ENCODE assay signal across 23 cellular contexts in the genomic region with DNA sequence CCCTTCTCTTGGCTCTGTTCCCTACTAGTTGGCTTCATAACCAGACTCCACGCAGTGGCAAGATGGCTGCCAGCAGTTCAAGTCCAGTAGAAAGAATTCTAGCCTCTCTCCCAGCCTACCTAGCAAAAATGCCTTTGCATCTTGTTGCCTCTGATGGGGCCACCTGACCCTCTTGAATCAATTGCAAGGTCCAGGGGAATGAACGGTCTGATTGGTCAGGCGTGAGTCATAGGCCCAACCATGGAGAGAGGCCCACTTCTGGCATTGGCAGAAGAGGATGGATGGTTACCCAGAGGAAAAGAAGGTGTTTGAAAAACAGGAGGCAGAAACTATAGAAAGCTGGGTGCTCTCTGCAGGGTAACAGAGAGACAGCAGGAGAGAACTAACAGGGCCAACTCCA.
A peak's percentile ranks its signal among the peaks of the same experiment; 100 is the strongest.
DNase-seq lines count a peak whose midpoint lies in the region; ATAC-seq and TF ChIP-seq lines count a peak whose summit lies in the region.
"Had no signal": no experiment of that assay in that cellular context is flagged by ENCODE, and none has a peak within 500 bp of the region (broad histone marks: within the 10 kb centered on the region; RNA-seq: fewer than 3 reads in every experiment).

No MANE protein-coding gene starts in this region.

- DNase-seq in ELR (ENCODE audit: low read depth): peak; percentile 26
- peak; percentile 18 for DNase-seq in IMR-90
- DNase-seq in RPMI7951 (ENCODE audit: low read depth): peak; percentile 18
- DNase-seq in kidney tubule cell (ENCODE audit: low spot score): peak; percentile 51
- no peak for DNase-seq in T-helper 2 cell
- DNase-seq in NCI-H2171 treated with DMSO at 0.1 percent for 48 hours (lab: John Stamatoyannopoulos, UW): no peak
- no peak for DNase-seq in thyroid gland
- DNase-seq in T-helper 2 cell treated with Interferon-gamma antibody and Interleukin-4, amounts not matched to agents 5 μg/mL and 100 μg/mL, for 36 hours (ENCODE audit: low spot score): no peak
- DNase-seq: CD4-positive, CD25-positive, alpha-beta regulatory T cell; DMS79 treated with DMSO at 0.1 percent for 48 hours; H7; HFFc6; Karpas-422; NCI-H1105 treated with DMSO at 0.1 percent for 48 hours; NCI-H146; NCI-H1930; NCI-H2107; NCI-H446; NCI-H524 treated with DMSO at 0.1 percent for 48 hours; NCI-H82; SHP77 treated with DMSO at 0.1 percent for 48 hours; T-helper 1 cell had no signal

- H3K4me1 ChIP-seq in IMR-90 (ENCODE audit: control insufficient read depth, insufficient read depth, low read length) (no peaks in the 10 kb centered on the region; the same call in 1 of the 2 replicates), thyroid gland (no peaks in the 10 kb centered on the region)

- no peak for ATAC-seq in IMR-90 (ENCODE audit: low read depth)

- no peak overlapping the region for H3K9ac ChIP-seq in IMR-90 (ENCODE audit: low read depth, low read length)

- H3K9me1 ChIP-seq in IMR-90 (ENCODE audit: insufficient read depth, low read length): no peaks in the 10 kb centered on the region

- H3K4me3 ChIP-seq in IMR-90 (ENCODE audit: insufficient read depth, low read depth, low read length) (no peak overlapping the region), thyroid gland (replicated peaks in 1 of 3) (no peak overlapping the region)

- TF ChIP-seq CTCF in IMR-90 (conservative IDR thresholded peaks at IDR 0.05; ENCODE audit: low read depth, low read length) (no peak), thyroid gland (IDR thresholded peaks at IDR 0.05) (no peak)

- no peak for TF ChIP-seq RAD21 in IMR-90 (IDR thresholded peaks at IDR 0.05; ENCODE audit: low read length)

- no peak overlapping the region for H3K27ac Mint-ChIP-seq in T-helper 2 cell treated with Interferon-gamma antibody and Interleukin-4, amounts not matched to agents 5 μg/mL and 100 μg/mL, for 36 hours
- H3K27ac Mint-ChIP-seq: CD4-positive, CD25-positive, alpha-beta regulatory T cell; HFFc6 had no signal

- no peaks in the 10 kb centered on the region for H3K4me1 Mint-ChIP-seq in T-helper 2 cell treated with Interferon-gamma antibody and Interleukin-4, amounts not matched to agents 5 μg/mL and 100 μg/mL, for 36 hours (ENCODE audit: low read depth)

- no peak overlapping the region for H3K23ac ChIP-seq in IMR-90 (ENCODE audit: low read depth, low read length)

- no peak overlapping the region for H2BK5ac ChIP-seq in IMR-90 (ENCODE audit: low read depth, low read length, poor library complexity, severe bottlenecking)

- H2AK9ac ChIP-seq in IMR-90 (replicated peaks; ENCODE audit: low read depth, low read length, poor library complexity): no peak overlapping the region

- H3K4me2 ChIP-seq in IMR-90 (ENCODE audit: low read depth, low read length): no peak overlapping the region

- dilution Hi-C loops in IMR-90 (cut with HindIII; ENCODE audit: low sequenced_read_pairs, unreplicated experiment): no loop called here

- H3K27me3 ChIP-seq in IMR-90 (ENCODE audit: control insufficient read depth, insufficient read depth, low read length) (peaks cover 2% of the 10 kb centered on the region; the same call in 1 of the 2 replicates), thyroid gland (no peaks in the 10 kb centered on the region)

- H2BK120ac ChIP-seq in IMR-90 (ENCODE audit: low read depth, low read length): no peak overlapping the region

- H3K36me3 ChIP-seq in IMR-90 (ENCODE audit: control insufficient read depth, insufficient read depth, low read length) (no peaks in the 10 kb centered on the region), thyroid gland (no peaks in the 10 kb centered on the region)

- H2BK15ac ChIP-seq in IMR-90 (ENCODE audit: low read depth, low read length): no peak overlapping the region

- no CpG with 5 or more reads among the region's 3 CpGs for WGBS in IMR-90 (ENCODE audit: extremely low coverage in 2 of 2, insufficient read length in 1 of 2), 2 experiments
- 66 to 84% methylated on average over 3 of the region's 3 CpGs for WGBS in thyroid gland, 2 donors

- POLR2A ChIA-PET in IMR-90 (lab: Charles Lee; ENCODE audit: unreplicated experiment): no interaction called here

- H3K27ac ChIP-seq in IMR-90 (ENCODE audit: insufficient read depth, low read length) (no peak overlapping the region), thyroid gland (no peak overlapping the region)
- H3K27ac ChIP-seq: HL-60 had no signal

- H4K5ac ChIP-seq in IMR-90 (ENCODE audit: low read depth, low read length): no peak overlapping the region

- no peak overlapping the region for H3K18ac ChIP-seq in IMR-90 (ENCODE audit: low read depth, low read length)

- no peak overlapping the region for H2AK5ac ChIP-seq in IMR-90 (ENCODE audit: low read depth, low read length)

- H3K27me3 Mint-ChIP-seq in T-helper 2 cell treated with Interferon-gamma antibody and Interleukin-4, amounts not matched to agents 5 μg/mL and 100 μg/mL, for 36 hours (ENCODE audit: low read depth): no peaks in the 10 kb centered on the region
- H3K27me3 Mint-ChIP-seq: CD4-positive, CD25-positive, alpha-beta regulatory T cell had no signal

- no peaks in the 10 kb centered on the region for H3K9me3 ChIP-seq in IMR-90 (ENCODE audit: control insufficient read depth, insufficient read depth, low read length)
- H3K9me3 ChIP-seq in thyroid gland: no peaks in the 10 kb centered on the region

- H3K4ac ChIP-seq in IMR-90 (ENCODE audit: low read depth, low read length): no peak overlapping the region

- TF ChIP-seq POLR2A in IMR-90 (IDR thresholded peaks at IDR 0.05; ENCODE audit: low read depth, low read length) (no peak), thyroid gland (IDR thresholded peaks at IDR 0.05) (no peak)

- intact Hi-C loops in IMR-90 (cut with micrococcal nuclease): loop anchor here (10.0 kb wide), 1 partner anchor 1439 kb away; no protein-coding TSS in a partner anchor
- intact Hi-C loops in thyroid gland (cut with DNase I): no loop called here

- CTCF ChIA-PET in IMR-90 (lab: Yijun Ruan, JAX): no interaction called here

- H3K79me1 ChIP-seq in IMR-90 (ENCODE audit: low read depth in 1 of 2, low read length in 2 of 2): no peaks in the 10 kb centered on the region

- in situ Hi-C loops in IMR-90 (cut with MboI; ENCODE audit: low sequenced_read_pairs): no loop called here

- H4K91ac ChIP-seq in IMR-90 (ENCODE audit: insufficient read depth, low read depth, low read length): no peak overlapping the region

- H3K14ac ChIP-seq in IMR-90 (replicated peaks; ENCODE audit: low read depth, low read length): no peak overlapping the region

- peak overlapping the region; percentile 12 for H2AFZ ChIP-seq in IMR-90 (replicated peaks; ENCODE audit: low read length, poor library complexity)

- no peak overlapping the region for H4K8ac ChIP-seq in IMR-90 (ENCODE audit: low read depth in 2 of 2, low read length in 2 of 2)

- no peak overlapping the region for H3K4me3 Mint-ChIP-seq in T-helper 2 cell treated with Interferon-gamma antibody and Interleukin-4, amounts not matched to agents 5 μg/mL and 100 μg/mL, for 36 hours
- H3K4me3 Mint-ChIP-seq: CD4-positive, CD25-positive, alpha-beta regulatory T cell; HFFc6 had no signal

- H2BK20ac ChIP-seq in IMR-90 (ENCODE audit: low read depth, low read length): no peak overlapping the region

- H4K20me1 ChIP-seq in IMR-90 (ENCODE audit: insufficient read depth, low read length): no peaks in the 10 kb centered on the region

- BruUV-seq in IMR-90 (replicated peaks; lab: Mats Ljungman, UMichigan): no TSS peak

- no peaks in the 10 kb centered on the region for H3K36me3 Mint-ChIP-seq in T-helper 2 cell treated with Interferon-gamma antibody and Interleukin-4, amounts not matched to agents 5 μg/mL and 100 μg/mL, for 36 hours (ENCODE audit: low read depth)
- H3K36me3 Mint-ChIP-seq: CD4-positive, CD25-positive, alpha-beta regulatory T cell had no signal

- no peak overlapping the region for H3K56ac ChIP-seq in IMR-90 (ENCODE audit: extremely low read depth, insufficient read depth, low read length)

- H3K9me3 Mint-ChIP-seq in T-helper 2 cell treated with Interferon-gamma antibody and Interleukin-4, amounts not matched to agents 5 μg/mL and 100 μg/mL, for 36 hours: no peaks in the 10 kb centered on the region
- H3K9me3 Mint-ChIP-seq: HFFc6 had no signal

TF ChIP-seq in IMR-90, 13 proteins besides CTCF, POLR2A, EP300 and RAD21:
- TF ChIP-seq RCOR1 (IDR thresholded peaks at IDR 0.05; ENCODE audit: insufficient replicate concordance, low read length) (no peak), SMC3 (IDR thresholded peaks at IDR 0.05; ENCODE audit: low read depth, low read length) (no peak), MAFK (IDR thresholded peaks at IDR 0.05; ENCODE audit: low read depth, low read length) (no peak), CEBPB (IDR thresholded peaks at IDR 0.05; ENCODE audit: low read depth, low read length) (no peak), NFE2L2 (IDR thresholded peaks at IDR 0.05; ENCODE audit: low read depth, low read length) (no peak), RFX5 (IDR thresholded peaks at IDR 0.05; ENCODE audit: low read depth, low read length) (no peak), CHD1 (IDR thresholded peaks at IDR 0.05; ENCODE audit: low read depth, low read length) (no peak), MAZ (IDR thresholded peaks at IDR 0.05; ENCODE audit: borderline replicate concordance, low read depth, low read length) (no peak), FOS (IDR thresholded peaks at IDR 0.05; ENCODE audit: low read depth, low read length) (no peak), BHLHE40 (IDR thresholded peaks at IDR 0.05; ENCODE audit: low read depth, low read length) (no peak), MXI1 (IDR thresholded peaks at IDR 0.05; ENCODE audit: borderline replicate concordance, low read depth, low read length) (no peak)
- TF ChIP-seq, protein P1, sequence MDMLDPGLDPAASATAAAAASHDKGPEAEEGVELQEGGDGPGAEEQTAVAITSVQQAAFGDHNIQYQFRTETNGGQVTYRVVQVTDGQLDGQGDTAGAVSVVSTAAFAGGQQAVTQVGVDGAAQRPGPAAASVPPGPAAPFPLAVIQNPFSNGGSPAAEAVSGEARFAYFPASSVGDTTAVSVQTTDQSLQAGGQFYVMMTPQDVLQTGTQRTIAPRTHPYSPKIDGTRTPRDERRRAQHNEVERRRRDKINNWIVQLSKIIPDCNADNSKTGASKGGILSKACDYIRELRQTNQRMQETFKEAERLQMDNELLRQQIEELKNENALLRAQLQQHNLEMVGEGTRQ (IDR thresholded peaks at IDR 0.05; ENCODE audit: low read depth, low read length): no peak
- TF ChIP-seq, protein P2, sequence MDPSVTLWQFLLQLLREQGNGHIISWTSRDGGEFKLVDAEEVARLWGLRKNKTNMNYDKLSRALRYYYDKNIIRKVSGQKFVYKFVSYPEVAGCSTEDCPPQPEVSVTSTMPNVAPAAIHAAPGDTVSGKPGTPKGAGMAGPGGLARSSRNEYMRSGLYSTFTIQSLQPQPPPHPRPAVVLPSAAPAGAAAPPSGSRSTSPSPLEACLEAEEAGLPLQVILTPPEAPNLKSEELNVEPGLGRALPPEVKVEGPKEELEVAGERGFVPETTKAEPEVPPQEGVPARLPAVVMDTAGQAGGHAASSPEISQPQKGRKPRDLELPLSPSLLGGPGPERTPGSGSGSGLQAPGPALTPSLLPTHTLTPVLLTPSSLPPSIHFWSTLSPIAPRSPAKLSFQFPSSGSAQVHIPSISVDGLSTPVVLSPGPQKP (IDR thresholded peaks at IDR 0.05; ENCODE audit: borderline replicate concordance, low read depth, low read length): no peak

Comparison
In these comparisons a context has a peak if more than half of its experiments do, and no peak if none do; other contexts are left out.
1. DNase-seq: peak in ELR (single experiment), IMR-90 (single experiment), RPMI7951 (single experiment) and kidney tubule cell (single experiment); none in T-helper 2 cell (0 of 5), NCI-H2171 treated with DMSO at 0.1 percent for 48 hours (single experiment), thyroid gland (0 of 2) and T-helper 2 cell treated with Interferon-gamma antibody and Interleukin-4, amounts not matched to agents 5 μg/mL and 100 μg/mL, for 36 hours (single experiment).